In the genomic region with DNA sequence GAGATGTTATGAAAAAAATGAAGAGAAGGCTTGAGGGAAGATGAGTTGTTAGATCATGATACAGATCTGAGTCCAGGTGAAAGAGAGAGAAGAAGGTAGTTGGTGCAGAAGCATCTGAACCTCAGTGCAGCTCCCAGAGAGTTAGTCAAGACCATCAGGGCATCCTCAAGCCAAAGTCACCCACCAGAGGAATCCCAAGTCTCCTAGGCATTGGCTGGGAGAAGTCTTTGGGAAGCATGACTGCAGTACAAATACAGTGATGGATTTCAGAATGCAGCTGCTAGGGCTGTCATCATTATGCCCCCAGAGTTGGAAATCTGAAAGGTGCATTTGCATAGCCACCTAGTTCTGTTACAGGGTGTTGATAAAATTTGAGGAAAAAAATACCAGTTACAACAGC, we compare ENCODE assay signal across 5 cellular contexts. TPM values are rescaled to one million over a fixed set of nuclear protein-coding genes. Genes with fewer than 3 reads are reported as not detected.
"Had no signal": no experiment of that assay in that cellular context is flagged by ENCODE, and none has a peak within 500 bp of the region (broad histone marks: within the 10 kb centered on the region; RNA-seq: fewer than 3 reads in every experiment).

No MANE protein-coding gene starts in this region.

- H3K36me3 Mint-ChIP-seq: IgD-negative memory B cell had no signal

- H3K4me3 ChIP-seq: K562 had no signal

- H3K27ac ChIP-seq: HL-60 had no signal

- DNase-seq: IMR-90 had no signal

- H3K27ac Mint-ChIP-seq: IgD-negative memory B cell had no signal

- ATAC-seq: HepG2, K562 had no signal

- H3K4me3 Mint-ChIP-seq: IgD-negative memory B cell had no signal

RNA-seq across cellular contexts. Expression of a gene that starts 59.7 kb away (rescaled TPM):
- total RNA-seq: HepG2, K562 had no signal
- polyA plus RNA-seq: IgD-negative memory B cell, K562 had no signal
